20 cellular contexts compared by ENCODE assay signal in the genomic region with DNA sequence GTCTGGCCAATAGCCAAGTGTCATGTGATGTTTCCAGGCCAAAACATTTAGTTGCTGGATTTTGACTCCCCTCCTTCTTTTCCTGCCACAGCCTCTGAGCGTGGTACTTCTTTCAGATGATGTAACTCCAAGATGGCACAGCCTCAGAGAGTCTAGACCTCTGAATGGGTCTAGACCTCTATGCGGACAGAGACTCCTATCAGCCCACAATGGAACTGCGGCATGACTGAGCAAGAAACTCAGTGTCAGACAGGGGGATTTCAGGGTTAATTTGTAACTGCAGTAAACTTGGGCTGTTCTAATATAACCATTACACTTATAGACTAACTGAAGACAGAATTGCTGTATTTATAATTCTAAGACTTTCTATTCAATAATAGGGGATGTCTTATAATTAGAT. TPM values are rescaled to one million over a fixed set of nuclear protein-coding genes. Genes with fewer than 3 reads are reported as not detected.
DNase-seq lines count a peak whose midpoint lies in the region; ATAC-seq and TF ChIP-seq lines count a peak whose summit lies in the region.
"Had no signal": no experiment of that assay in that cellular context is flagged by ENCODE, and none has a peak within 500 bp of the region (broad histone marks: within the 10 kb centered on the region; RNA-seq: fewer than 3 reads in every experiment).

No MANE protein-coding gene starts in this region.

- H3K4me3 ChIP-seq in BE2C (ENCODE audit: low read depth, low read length) (no peak overlapping the region), choroid plexus epithelial cell (ENCODE audit: low read depth, low read length) (no peak overlapping the region), kidney epithelial cell (ENCODE audit: low read depth, low read length) (no peak overlapping the region)
- H3K4me3 ChIP-seq: SK-N-MC, suprapubic skin, vagina had no signal

- ATAC-seq in GM21528 (IDR thresholded peaks at IDR 0.05; ENCODE audit: low FRiP score, unreplicated experiment) (no peak), GM21381 (IDR thresholded peaks at IDR 0.05; ENCODE audit: unreplicated experiment) (no peak)
- ATAC-seq: left colon had no signal

- no peaks in the 10 kb centered on the region for H3K4me1 ChIP-seq in BE2C
- H3K4me1 ChIP-seq: suprapubic skin, vagina had no signal

- H3K27me3 ChIP-seq in BE2C = no peaks in the 10 kb centered on the region
- no peaks in the 10 kb centered on the region for H3K27me3 ChIP-seq in kidney epithelial cell (ENCODE audit: control insufficient read depth, insufficient read depth, low read length)
- H3K27me3 ChIP-seq: suprapubic skin, vagina had no signal

- DNase-seq in BE2C (no peak), HEK293T (ENCODE audit: extremely low spot score) (peak; percentile 4), choroid plexus epithelial cell (ENCODE audit: low read depth) (no peak), kidney epithelial cell (ENCODE audit: low read depth) (no peak), posterior vena cava (ENCODE audit: low spot score) (no peak)
- no peak for DNase-seq in stimulated activated naive CD4-positive, alpha-beta T cell (lab: John Stamatoyannopoulos, UW)
- DNase-seq: activated CD4-positive, alpha-beta memory T cell treated with anti-CD3 and anti-CD28 coated beads for 36 hours; CD4-positive, CD25-positive, alpha-beta regulatory T cell; DMS153; KG1; left colon; NCI-H1105 treated with DMSO at 0.1 percent for 48 hours; NCI-H2171; NCI-H774; retina had no signal

- POLR2A ChIA-PET in HEK293T (lab: Yijun Ruan, JAX) = no interaction called here

- H3K36me3 ChIP-seq in BE2C (no peaks in the 10 kb centered on the region), kidney epithelial cell (ENCODE audit: control insufficient read depth, insufficient read depth, low read length) (no peaks in the 10 kb centered on the region)

- H3K9me3 ChIP-seq in BE2C = no peaks in the 10 kb centered on the region
- H3K9me3 ChIP-seq: suprapubic skin, vagina had no signal

- TF ChIP-seq CTCF in BE2C (IDR thresholded peaks at IDR 0.05; ENCODE audit: low read depth, low read length) (peak; percentile 37), choroid plexus epithelial cell (conservative IDR thresholded peaks at IDR 0.05; ENCODE audit: low read depth, low read length) (peak; percentile 11), kidney epithelial cell (IDR thresholded peaks at IDR 0.05; ENCODE audit: insufficient read depth, low read length, poor library complexity, severe bottlenecking) (peak; percentile 13)

- intact Hi-C loops in posterior vena cava (cut with DNase I) = no loop called here

- CTCF ChIA-PET in HEK293T (lab: Yijun Ruan, JAX) = no interaction called here

TF ChIP-seq in HEK293T, 16 proteins besides CTCF, POLR2A, EP300 and RAD21:
- TF ChIP-seq LEF1 (IDR thresholded peaks at IDR 0.05; ENCODE audit: borderline replicate concordance) (no peak), FOXM1 (IDR thresholded peaks at IDR 0.05; ENCODE audit: borderline replicate concordance) (no peak), L3MBTL2 (conservative IDR thresholded peaks at IDR 0.05) (no peak), ZNF384 (IDR thresholded peaks at IDR 0.05) (no peak), BHLHE40 (IDR thresholded peaks at IDR 0.05; ENCODE audit: borderline replicate concordance) (no peak), FOXK2 (IDR thresholded peaks at IDR 0.05) (no peak), HDGF (IDR thresholded peaks at IDR 0.05; ENCODE audit: borderline replicate concordance) (no peak), ELF4 (IDR thresholded peaks at IDR 0.05) (no peak), CTBP1 (IDR thresholded peaks at IDR 0.05; ENCODE audit: borderline replicate concordance) (no peak), FOXA1 (IDR thresholded peaks at IDR 0.05) (no peak), SUZ12 (IDR thresholded peaks at IDR 0.05) (no peak)

RNA-seq across cellular contexts. Expression of gene ZDHHC20, which starts 42.6 kb away (rescaled TPM):
- 5.9 TPM for polyA plus RNA-seq in BE2C (2012; ENCODE audit: insufficient read depth, insufficient read length, low read depth)
- total RNA-seq in kidney epithelial cell (49.6 and 51.9 TPM in 2 replicates), posterior vena cava (10 to 100 TPM; 57.6 to 60.4 TPM)
